Comparison of ENCODE assay signal across 16 cellular contexts in genomic region chr4:100149190-100149589, GRCh38. TPM values are rescaled to one million over a fixed set of nuclear protein-coding genes. Genes with fewer than 3 reads are reported as not detected.
A peak's percentile ranks its signal among the peaks of the same experiment; 100 is the strongest.
DNase-seq lines count a peak whose midpoint lies in the region; ATAC-seq and TF ChIP-seq lines count a peak whose summit lies in the region.
"Had no signal": no experiment of that assay in that cellular context is flagged by ENCODE, and none has a peak within 500 bp of the region (broad histone marks: within the 10 kb centered on the region; RNA-seq: fewer than 3 reads in every experiment).

No MANE protein-coding gene starts in this region.

- no peak overlapping the region for H3K9ac ChIP-seq in Loucy (ENCODE audit: low read depth, low read length, poor library complexity, severe bottlenecking)

- peak; percentile 5 for DNase-seq in activated CD4-positive, alpha-beta T cell treated with anti-CD3 and anti-CD28 coated beads for 36 hours
- DNase-seq in activated CD4-positive, alpha-beta T cell treated with anti-CD3 and anti-CD28 coated beads, Interleukin-2, amount 50 U/mL, for 1 hour = no peak
- peak; percentile 4 for DNase-seq in ELR (ENCODE audit: low read depth)
- no peak for DNase-seq in activated gamma-delta T cell treated with Interleukin-2 at 50 U/mL for 16 hours
- DNase-seq: AML-193; Caco-2; CD4-positive, alpha-beta T cell; GDM1; HCEC 1CT; HFFc6 had no signal

- peaks cover 34% of the 10 kb centered on the region for H3K4me1 ChIP-seq in Loucy (ENCODE audit: insufficient read depth, low read length, poor library complexity, severe bottlenecking)
- H3K4me1 ChIP-seq: A549, Caco-2 had no signal

- H3K36me3 Mint-ChIP-seq in activated CD4-positive, alpha-beta T cell treated with anti-CD3 and anti-CD28 coated beads for 36 hours (ENCODE audit: low read depth) = no peaks in the 10 kb centered on the region
- H3K36me3 Mint-ChIP-seq in activated T-helper 17 cell treated with anti-CD3 and anti-CD28 coated beads, Interleukin-2, amount 50 U/mL, for 72 hours (ENCODE audit: low read depth) = no peaks in the 10 kb centered on the region

- H3K79me2 ChIP-seq in Loucy (ENCODE audit: insufficient read depth, low read length) = no peaks in the 10 kb centered on the region

- H3K27me3 Mint-ChIP-seq in activated CD4-positive, alpha-beta T cell treated with anti-CD3 and anti-CD28 coated beads for 36 hours = no peaks in the 10 kb centered on the region
- no peaks in the 10 kb centered on the region for H3K27me3 Mint-ChIP-seq in activated T-helper 17 cell treated with anti-CD3 and anti-CD28 coated beads, Interleukin-2, amount 50 U/mL, for 72 hours
- H3K27me3 Mint-ChIP-seq: CD4-positive, alpha-beta T cell had no signal

- H3K9me2 ChIP-seq in Loucy (replicated peaks; ENCODE audit: low read depth, low read length) = no peaks in the 10 kb centered on the region

- no peaks in the 10 kb centered on the region; the same call in 1 of the 2 replicates for H3F3A ChIP-seq in Loucy (ENCODE audit: low read depth)

- no peak overlapping the region for H3K4me2 ChIP-seq in Loucy (ENCODE audit: low read depth, low read length, poor library complexity, severe bottlenecking)
- H3K4me2 ChIP-seq: A549, GM23338 had no signal

- H4K20me1 ChIP-seq in Loucy (ENCODE audit: insufficient read depth, low read length, poor library complexity, severe bottlenecking) = no peaks in the 10 kb centered on the region

- ATAC-seq in activated CD4-positive, alpha-beta T cell treated with anti-CD3 and anti-CD28 coated beads for 36 hours = peak; percentile 39
- peak; percentile 65 for ATAC-seq in activated T-helper 17 cell treated with anti-CD3 and anti-CD28 coated beads, Interleukin-2, amount 50 U/mL, for 72 hours (replicated peaks)
- ATAC-seq in HG03280 (IDR thresholded peaks at IDR 0.05; ENCODE audit: unreplicated experiment) (no peak), esophagus mucosa (no peak)
- ATAC-seq: A549, GM23338 had no signal

- POLR2A ChIA-PET in activated CD4-positive, alpha-beta T cell treated with anti-CD3 and anti-CD28 coated beads for 36 hours (lab: Charles Lee) = no interaction called here

- no peak overlapping the region for H2AFZ ChIP-seq in Loucy (ENCODE audit: low read length)

- H3K27ac Mint-ChIP-seq in activated CD4-positive, alpha-beta T cell treated with anti-CD3 and anti-CD28 coated beads for 36 hours = no peak overlapping the region
- H3K27ac Mint-ChIP-seq in activated T-helper 17 cell treated with anti-CD3 and anti-CD28 coated beads, Interleukin-2, amount 50 U/mL, for 72 hours = no peak overlapping the region
- H3K27ac Mint-ChIP-seq: CD4-positive, alpha-beta T cell; GM23338; HFFc6 had no signal

- H3K4me1 Mint-ChIP-seq in activated CD4-positive, alpha-beta T cell treated with anti-CD3 and anti-CD28 coated beads for 36 hours = no peaks in the 10 kb centered on the region
- H3K4me1 Mint-ChIP-seq in activated T-helper 17 cell treated with anti-CD3 and anti-CD28 coated beads, Interleukin-2, amount 50 U/mL, for 72 hours = no peaks in the 10 kb centered on the region
- H3K4me1 Mint-ChIP-seq: GM23338 had no signal

- H3K9me3 ChIP-seq in Loucy (ENCODE audit: insufficient read depth, low read depth, low read length) = no peaks in the 10 kb centered on the region
- H3K9me3 ChIP-seq: A549, Caco-2 had no signal

- peak; percentile 28; the same call in 1 of the 2 replicates for TF ChIP-seq CTCF in Loucy (conservative IDR thresholded peaks at IDR 0.05; ENCODE audit: low read length)

- no peak overlapping the region for H3K4me3 ChIP-seq in Loucy (ENCODE audit: low read length, poor library complexity, severe bottlenecking)
- H3K4me3 ChIP-seq: A549, GM23338 had no signal

- CTCF ChIA-PET in activated CD4-positive, alpha-beta T cell treated with anti-CD3 and anti-CD28 coated beads for 36 hours (lab: Charles Lee) = no interaction called here

- no peaks in the 10 kb centered on the region for H3K36me3 ChIP-seq in Loucy (ENCODE audit: insufficient read depth, low read length)

- intact Hi-C loops in activated CD4-positive, alpha-beta T cell treated with anti-CD3 and anti-CD28 coated beads for 36 hours (cut with DNase I, micrococcal nuclease) = no loop called here

- no peak overlapping the region for H3K4me3 Mint-ChIP-seq in activated CD4-positive, alpha-beta T cell treated with anti-CD3 and anti-CD28 coated beads for 36 hours
- H3K4me3 Mint-ChIP-seq in activated T-helper 17 cell treated with anti-CD3 and anti-CD28 coated beads, Interleukin-2, amount 50 U/mL, for 72 hours = no peak overlapping the region
- H3K4me3 Mint-ChIP-seq: CD4-positive, alpha-beta T cell; GM23338; HFFc6 had no signal

- H3K9me3 Mint-ChIP-seq in activated CD4-positive, alpha-beta T cell treated with anti-CD3 and anti-CD28 coated beads for 36 hours (ENCODE audit: low read depth) = peaks cover 2% of the 10 kb centered on the region
- no peaks in the 10 kb centered on the region for H3K9me3 Mint-ChIP-seq in activated T-helper 17 cell treated with anti-CD3 and anti-CD28 coated beads, Interleukin-2, amount 50 U/mL, for 72 hours
- H3K9me3 Mint-ChIP-seq: CD4-positive, alpha-beta T cell; HFFc6 had no signal

- no peaks in the 10 kb centered on the region for H3K27me3 ChIP-seq in Loucy (ENCODE audit: insufficient read depth, low read length, poor library complexity, severe bottlenecking)

RNA-seq across cellular contexts. Expression of gene DDIT4L, which starts 41.1 kb away (rescaled TPM):
- under 1 TPM; 0.60 to 0.75 TPM for total RNA-seq in activated CD4-positive, alpha-beta T cell treated with anti-CD3 and anti-CD28 coated beads for 36 hours
- 1 to 10 TPM; 1.8 to 3.5 TPM for total RNA-seq in activated T-helper 17 cell treated with anti-CD3 and anti-CD28 coated beads, Interleukin-2, amount 50 U/mL, for 72 hours
- total RNA-seq in esophagus mucosa = 0.56 TPM
- total RNA-seq: CD4-positive, alpha-beta T cell had no signal

Comparison
In these comparisons a context has a peak if more than half of its experiments do, and no peak if none do; other contexts are left out.
1. DNase-seq: peak in activated CD4-positive, alpha-beta T cell treated with anti-CD3 and anti-CD28 coated beads for 36 hours (single experiment) and ELR (single experiment); none in activated CD4-positive, alpha-beta T cell treated with anti-CD3 and anti-CD28 coated beads, Interleukin-2, amount 50 U/mL, for 1 hour (single experiment) and activated gamma-delta T cell treated with Interleukin-2 at 50 U/mL for 16 hours (single experiment).
2. ATAC-seq: peak in activated CD4-positive, alpha-beta T cell treated with anti-CD3 and anti-CD28 coated beads for 36 hours (single experiment) and activated T-helper 17 cell treated with anti-CD3 and anti-CD28 coated beads, Interleukin-2, amount 50 U/mL, for 72 hours (single experiment); none in HG03280 (single experiment) and esophagus mucosa (single experiment).